ENCODE assay signal across 22 cellular contexts in the genomic region with DNA sequence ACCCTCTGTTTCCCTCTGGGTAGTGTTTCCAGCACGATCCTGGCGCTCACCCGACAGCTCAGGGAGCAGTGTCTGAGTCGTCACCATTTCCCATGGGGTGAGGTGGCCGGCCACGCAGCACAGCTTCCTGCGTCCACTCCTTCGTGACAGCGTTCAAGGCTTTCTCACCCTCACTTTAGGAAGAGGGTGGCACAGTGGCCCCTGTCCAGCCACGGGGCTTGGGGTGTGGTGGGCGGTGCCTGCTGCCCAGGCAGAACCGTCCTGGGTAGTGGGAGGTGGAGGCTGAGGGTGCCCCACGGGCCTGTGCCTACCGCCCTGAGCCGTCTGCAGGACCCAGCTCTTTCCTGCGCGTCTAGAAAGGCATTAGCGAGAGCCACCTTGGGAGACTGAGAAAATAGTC. TPM values are rescaled to one million over a fixed set of nuclear protein-coding genes. Genes with fewer than 3 reads are reported as not detected.
"Had no signal": no experiment of that assay in that cellular context is flagged by ENCODE, and none has a peak within 500 bp of the region (broad histone marks: within the 10 kb centered on the region; RNA-seq: fewer than 3 reads in every experiment).

No MANE protein-coding gene starts in this region.

- H3K9me3 ChIP-seq: lower lobe of right lung, prostate gland, right atrium auricular region, spleen, testis, tibial artery had no signal

- FAIRE-seq: endometrium, frontal cortex had no signal

- H3K27me3 ChIP-seq: right atrium auricular region, spleen, testis, tibial artery had no signal

- H3K4me3 ChIP-seq: lower lobe of right lung, prostate gland, right atrium auricular region, skin epidermis, spleen, testis, tibial artery had no signal

- H3K27ac ChIP-seq: lower lobe of right lung, prostate gland, right atrium auricular region, skin epidermis, testis, tibial artery had no signal

- ATAC-seq: effector memory CD8-positive, alpha-beta T cell; left ventricle myocardium superior; natural killer cell treated with Interleukin-12 subunit alpha and Interleukin-12 subunit beta and Interleukin-15 and Interleukin-18, amount 100 ng/mL, for 72 hours; stimulated activated memory B cell treated with anti-CD40 and anti-IgM and Interleukin-4, amounts not matched to agents 10 μg/mL and 1 μg/mL and 100 μg/mL, for 72 hours; stimulated activated naive CD8-positive, alpha-beta T cell treated with anti-CD3 and anti-CD28 coated beads, Interleukin-15, Interleukin-2, amounts not matched to agents 100 U/mL and 50 U/mL, for 24 hours had no signal

- H3K4me1 ChIP-seq: lower lobe of right lung, prostate gland, right atrium auricular region, spleen, testis, tibial artery had no signal

- DNase-seq: cortex of kidney; effector memory CD8-positive, alpha-beta T cell; erythroblast; hypothalamus; immature natural killer cell; islet precursor cell; kidney glomerular epithelial cell; left ventricle myocardium superior; lower lobe of right lung; spleen; stimulated activated CD4-positive, alpha-beta T cell treated with anti-CD3 and anti-CD28 coated beads, Interleukin-4, amount 100 ng/mL, for 4 hours; stimulated activated naive CD8-positive, alpha-beta T cell treated with anti-CD3 and anti-CD28 coated beads, Interleukin-15, Interleukin-2, amounts not matched to agents 100 U/mL and 50 U/mL, for 24 hours; substantia nigra; testis; tibial artery had no signal

RNA-seq across cellular contexts. Expression of a gene that starts 45.0 kb away (rescaled TPM):
- total RNA-seq: natural killer cell treated with Interleukin-12 subunit alpha and Interleukin-12 subunit beta and Interleukin-15 and Interleukin-18, amount 100 ng/mL, for 72 hours had no signal
